In genomic region chr19:52189745-52190678, GRCh38 we compare ENCODE assay signal across 8 cellular contexts.
DNase-seq lines count a peak whose midpoint lies in the region; ATAC-seq lines count a peak whose summit lies in the region.

Gene PPP2R1A (plus strand): TSS chr19:52190052. CDS start chr19:52190097, 45 bp downstream.

- ATAC-seq in GM19372 (IDR thresholded peaks at IDR 0.05; ENCODE audit: low read depth, unreplicated experiment) = peak; percentile 93
- ATAC-seq in HG03558 (IDR thresholded peaks at IDR 0.05; ENCODE audit: extremely low read depth, unreplicated experiment) = peak; percentile 74

- peak; percentile 98 to 100 (median 100) for DNase-seq in C1 segment of cervical spinal cord (lab: John Stamatoyannopoulos, UW)
- DNase-seq in NCI-H748 treated with DMSO at 0.1 percent for 48 hours (lab: John Stamatoyannopoulos, UW) = peak; percentile 100
- peak; percentile 97 to 99 for DNase-seq in activated CD4-positive, alpha-beta T cell treated with anti-CD3 and anti-CD28 coated beads, Interleukin-2, amount 50 U/mL, for 24 hours (ENCODE audit: low read depth in 1 of 2, low spot score in 1 of 2)
- DNase-seq in dedifferentiated amniotic fluid mesenchymal stem cell (ENCODE audit: extremely low spot score) = peak; percentile 100
- peak; percentile 100 for DNase-seq in left kidney (ENCODE audit: low read depth, low spot score)
- peak; percentile 95 to 98 for DNase-seq in stimulated activated CD4-positive, alpha-beta T cell treated with anti-CD3 and anti-CD28 coated beads, Interleukin-2, amount 100 ng/mL, for 24 hours

Comparison
In these comparisons a context has a peak if more than half of its experiments do, and no peak if none do; other contexts are left out.
1. Peak in every context shown above with its lines: DNase-seq and ATAC-seq.